ENCODE assay signal across 21 cellular contexts in genomic region chr3:49663831-49664230, GRCh38. TPM values are rescaled to one million over a fixed set of nuclear protein-coding genes. Genes with fewer than 3 reads are reported as not detected.
DNase-seq lines count a peak whose midpoint lies in the region; ATAC-seq and TF ChIP-seq lines count a peak whose summit lies in the region.
"Had no signal": no experiment of that assay in that cellular context is flagged by ENCODE, and none has a peak within 500 bp of the region (broad histone marks: within the 10 kb centered on the region; RNA-seq: fewer than 3 reads in every experiment).

No MANE protein-coding gene starts in this region.

- POLR2A ChIA-PET in activated CD8-positive, alpha-beta T cell treated with anti-CD3 and anti-CD28 coated beads, Interleukin-2, amount 10 ng/mL, durations not matched to agents 7 days and 5 days (lab: Charles Lee): interaction anchor here (1.2 kb wide), 1 partner anchor 9 kb away, joined by 4 read pairs; no protein-coding TSS in a partner anchor
- POLR2A ChIA-PET in activated CD8-positive, alpha-beta T cell treated with anti-CD3 and anti-CD28 coated beads for 36 hours (lab: Charles Lee): no interaction called here

- CTCF ChIA-PET in activated CD8-positive, alpha-beta T cell treated with anti-CD3 and anti-CD28 coated beads, Interleukin-2, amount 10 ng/mL, durations not matched to agents 7 days and 5 days (lab: Charles Lee): no interaction called here
- CTCF ChIA-PET in activated CD8-positive, alpha-beta T cell treated with anti-CD3 and anti-CD28 coated beads for 36 hours (lab: Charles Lee): interaction anchor here (5.8 kb wide), 1 partner anchor 124 kb away, joined by 43 read pairs; no protein-coding TSS in a partner anchor

- intact Hi-C loops in activated CD8-positive, alpha-beta T cell treated with anti-CD3 and anti-CD28 coated beads for 36 hours (cut with micrococcal nuclease): no loop called here

- no peaks in the 10 kb centered on the region for H3K27me3 Mint-ChIP-seq in activated CD8-positive, alpha-beta T cell treated with anti-CD3 and anti-CD28 coated beads, Interleukin-2, amount 10 ng/mL, durations not matched to agents 7 days and 5 days (ENCODE audit: low read depth)
- no peaks in the 10 kb centered on the region for H3K27me3 Mint-ChIP-seq in activated CD8-positive, alpha-beta T cell treated with anti-CD3 and anti-CD28 coated beads for 36 hours
- H3K27me3 Mint-ChIP-seq: CD4-positive, alpha-beta T cell had no signal

- H3K27ac ChIP-seq in angular gyrus (ENCODE audit: low read depth, low read length): peak overlapping the region; percentile 53
- H3K27ac ChIP-seq: 22Rv1; A549; BLaER1 treated with 17β-estradiol and CSF1 and Interleukin-3, amounts not matched to agents 10 nM and 100 nM; C4-2B had no signal

- ATAC-seq in activated CD8-positive, alpha-beta T cell treated with anti-CD3 and anti-CD28 coated beads, Interleukin-2, amount 10 ng/mL, durations not matched to agents 7 days and 5 days: no peak
- no peak for ATAC-seq in activated CD8-positive, alpha-beta T cell treated with anti-CD3 and anti-CD28 coated beads for 36 hours
- ATAC-seq: A549; CD8-positive, alpha-beta T cell; GM12878 had no signal

- no peaks in the 10 kb centered on the region for H3K36me3 Mint-ChIP-seq in activated CD8-positive, alpha-beta T cell treated with anti-CD3 and anti-CD28 coated beads, Interleukin-2, amount 10 ng/mL, durations not matched to agents 7 days and 5 days (ENCODE audit: low read depth)
- H3K36me3 Mint-ChIP-seq in activated CD8-positive, alpha-beta T cell treated with anti-CD3 and anti-CD28 coated beads for 36 hours (ENCODE audit: low read depth): no peaks in the 10 kb centered on the region
- H3K36me3 Mint-ChIP-seq: CD8-positive, alpha-beta T cell had no signal

- peaks cover 8% of the 10 kb centered on the region for H3K4me1 Mint-ChIP-seq in activated CD8-positive, alpha-beta T cell treated with anti-CD3 and anti-CD28 coated beads, Interleukin-2, amount 10 ng/mL, durations not matched to agents 7 days and 5 days (ENCODE audit: low read depth)
- no peaks in the 10 kb centered on the region for H3K4me1 Mint-ChIP-seq in activated CD8-positive, alpha-beta T cell treated with anti-CD3 and anti-CD28 coated beads for 36 hours (ENCODE audit: low read depth)
- H3K4me1 Mint-ChIP-seq: B cell had no signal

- H3K27ac Mint-ChIP-seq in activated CD8-positive, alpha-beta T cell treated with anti-CD3 and anti-CD28 coated beads, Interleukin-2, amount 10 ng/mL, durations not matched to agents 7 days and 5 days: peak overlapping the region; percentile 1
- H3K27ac Mint-ChIP-seq in activated CD8-positive, alpha-beta T cell treated with anti-CD3 and anti-CD28 coated beads for 36 hours: no peak overlapping the region
- H3K27ac Mint-ChIP-seq: B cell; CD4-positive, alpha-beta T cell; CD8-positive, alpha-beta T cell had no signal

- peak; percentile 25 for TF ChIP-seq POLR2A in erythroblast (IDR thresholded peaks at IDR 0.05; ENCODE audit: low read length)

- no peak for TF ChIP-seq CTCF in activated CD8-positive, alpha-beta T cell treated with anti-CD3 and anti-CD28 coated beads for 36 hours (IDR thresholded peaks at IDR 0.05)

- no peak for DNase-seq in activated CD8-positive, alpha-beta T cell treated with anti-CD3 and anti-CD28 coated beads, Interleukin-2, amount 10 ng/mL, durations not matched to agents 7 days and 5 days
- DNase-seq in activated CD8-positive, alpha-beta T cell treated with anti-CD3 and anti-CD28 coated beads for 36 hours: no peak
- no peak for DNase-seq in erythroblast (lab: John Stamatoyannopoulos, UW)
- no peak for DNase-seq in activated CD4-positive, alpha-beta T cell treated with anti-CD3 and anti-CD28 coated beads for 1 hour
- no peak for DNase-seq in activated CD4-positive, CD25-positive, alpha-beta regulatory T cell (lab: John Stamatoyannopoulos, UW)
- DNase-seq in NOMO-1 treated with dmso at 0.1 percent for 144 hours (lab: John Stamatoyannopoulos, UW; ENCODE audit: unreplicated experiment): no peak
- DNase-seq: AML-193; Caco-2; Calu3; CD4-positive, alpha-beta T cell; CD8-positive, alpha-beta T cell; DND-41; EL; GDM1 had no signal

- no peak overlapping the region for H3K4me3 Mint-ChIP-seq in activated CD8-positive, alpha-beta T cell treated with anti-CD3 and anti-CD28 coated beads, Interleukin-2, amount 10 ng/mL, durations not matched to agents 7 days and 5 days
- H3K4me3 Mint-ChIP-seq in activated CD8-positive, alpha-beta T cell treated with anti-CD3 and anti-CD28 coated beads for 36 hours: no peak overlapping the region
- H3K4me3 Mint-ChIP-seq: B cell; CD4-positive, alpha-beta T cell; CD8-positive, alpha-beta T cell had no signal

- no peaks in the 10 kb centered on the region for H3K9me3 Mint-ChIP-seq in activated CD8-positive, alpha-beta T cell treated with anti-CD3 and anti-CD28 coated beads, Interleukin-2, amount 10 ng/mL, durations not matched to agents 7 days and 5 days (ENCODE audit: insufficient read depth)
- no peaks in the 10 kb centered on the region for H3K9me3 Mint-ChIP-seq in activated CD8-positive, alpha-beta T cell treated with anti-CD3 and anti-CD28 coated beads for 36 hours
- H3K9me3 Mint-ChIP-seq: CD4-positive, alpha-beta T cell; CD8-positive, alpha-beta T cell had no signal

RNA-seq across cellular contexts. Expression of gene APEH, which starts 10.3 kb away (rescaled TPM):
- total RNA-seq in activated CD8-positive, alpha-beta T cell treated with anti-CD3 and anti-CD28 coated beads, Interleukin-2, amount 10 ng/mL, durations not matched to agents 7 days and 5 days: 100 to 1,000 TPM; 179 to 192 TPM
- 100 to 1,000 TPM; 165 to 166 TPM for total RNA-seq in activated CD8-positive, alpha-beta T cell treated with anti-CD3 and anti-CD28 coated beads for 36 hours

RNA-seq across cellular contexts. Expression of gene MST1, which starts 25.4 kb away (rescaled TPM):
- 1 to 10 TPM; 3.8 to 4.7 TPM for total RNA-seq in activated CD8-positive, alpha-beta T cell treated with anti-CD3 and anti-CD28 coated beads, Interleukin-2, amount 10 ng/mL, durations not matched to agents 7 days and 5 days
- 10 to 100 TPM in 1 of 2 experiments, 1 to 10 TPM in 1; 9.6 to 11.8 TPM for total RNA-seq in activated CD8-positive, alpha-beta T cell treated with anti-CD3 and anti-CD28 coated beads for 36 hours

RNA-seq across cellular contexts. Expression of gene RNF123, which starts 25.5 kb away (rescaled TPM):
- total RNA-seq in activated CD8-positive, alpha-beta T cell treated with anti-CD3 and anti-CD28 coated beads, Interleukin-2, amount 10 ng/mL, durations not matched to agents 7 days and 5 days: 10 to 100 TPM; 36.3 to 45.8 TPM
- total RNA-seq in activated CD8-positive, alpha-beta T cell treated with anti-CD3 and anti-CD28 coated beads for 36 hours: 10 to 100 TPM; 22.0 to 31.7 TPM

RNA-seq across cellular contexts. Expression of gene AMIGO3, which starts 55.7 kb away (rescaled TPM):
- 1 to 10 TPM in 1 of 2 experiments, under 1 TPM in 1; 0.95 to 2.0 TPM for total RNA-seq in activated CD8-positive, alpha-beta T cell treated with anti-CD3 and anti-CD28 coated beads, Interleukin-2, amount 10 ng/mL, durations not matched to agents 7 days and 5 days
- under 1 TPM in 1 of 2 experiments, not detected in 1; 0.23 TPM for total RNA-seq in activated CD8-positive, alpha-beta T cell treated with anti-CD3 and anti-CD28 coated beads for 36 hours
- total RNA-seq: B cell, Caco-2 had no signal

RNA-seq across cellular contexts. Expression of gene GMPPB, which starts 59.9 kb away (rescaled TPM):
- 10 to 100 TPM; 50.4 to 53.0 TPM for total RNA-seq in activated CD8-positive, alpha-beta T cell treated with anti-CD3 and anti-CD28 coated beads, Interleukin-2, amount 10 ng/mL, durations not matched to agents 7 days and 5 days
- total RNA-seq in activated CD8-positive, alpha-beta T cell treated with anti-CD3 and anti-CD28 coated beads for 36 hours: 10 to 100 TPM; 34.7 to 35.2 TPM
